Comparison of ENCODE assay signal across 9 cellular contexts in the genomic region with DNA sequence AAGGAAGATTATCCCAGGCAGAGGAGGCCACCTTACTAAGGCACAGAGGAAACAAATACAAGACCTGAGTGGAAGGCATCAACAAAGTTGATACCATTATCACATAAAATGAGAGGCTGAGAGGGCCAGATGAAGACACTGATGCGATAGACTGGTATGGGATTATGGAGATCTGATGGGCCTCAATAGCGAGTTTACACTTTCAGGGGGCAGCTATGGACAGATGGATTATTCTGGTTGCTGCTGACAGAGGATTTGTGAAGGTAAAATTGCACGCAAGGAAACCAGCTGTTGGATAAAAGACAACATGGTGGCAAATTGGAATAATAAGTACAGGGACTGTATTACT.
DNase-seq lines count a peak whose midpoint lies in the region; ATAC-seq, FAIRE-seq and TF ChIP-seq lines count a peak whose summit lies in the region.
"Had no signal": no experiment of that assay in that cellular context is flagged by ENCODE, and none has a peak within 500 bp of the region (broad histone marks: within the 10 kb centered on the region; RNA-seq: fewer than 3 reads in every experiment).

No MANE protein-coding gene starts in this region.

- H2AFZ ChIP-seq in mammary epithelial cell (ENCODE audit: low read depth, low read length) (peak overlapping the region; percentile 26), keratinocyte (ENCODE audit: control insufficient read depth, low read length) (no peak overlapping the region)

- H3K9me1 ChIP-seq in keratinocyte (ENCODE audit: control insufficient read depth, extremely low read depth, insufficient read depth, low read length), result no peaks in the 10 kb centered on the region

- H3K27me3 Mint-ChIP-seq in T-helper 17 cell, result no peaks in the 10 kb centered on the region

- TF ChIP-seq POLR2A in breast epithelium (IDR thresholded peaks at IDR 0.05), result no peak

- H3K4me3 ChIP-seq in mammary epithelial cell (replicated peaks in 1 of 3; ENCODE audit: insufficient read depth in 1 of 3, low read depth in 2 of 3, low read length in 3 of 3) (no peak overlapping the region), breast epithelium (peak overlapping the region in 1 of 3 donors; percentile 46), keratinocyte (ENCODE audit: control insufficient read depth in 2 of 3, extremely low read depth in 1 of 3, insufficient read depth in 2 of 3, low read depth in 1 of 3, low read length in 3 of 3) (no peak overlapping the region), thoracic aorta (peak overlapping the region; percentile 54)
- H3K4me3 ChIP-seq: body of pancreas had no signal

- H3K4me2 ChIP-seq in mammary epithelial cell (ENCODE audit: insufficient read depth, low read depth, low read length), result no peak overlapping the region
- peak overlapping the region; percentile 72 for H3K4me2 ChIP-seq in keratinocyte (ENCODE audit: control insufficient read depth, extremely low read depth, insufficient read depth, low read depth, low read length)

- no peaks in the 10 kb centered on the region for H3K27me3 ChIP-seq in mammary epithelial cell (ENCODE audit: insufficient read depth, low read length)
- H3K27me3 ChIP-seq in breast epithelium, result no peaks in the 10 kb centered on the region
- H3K27me3 ChIP-seq in keratinocyte (ENCODE audit: control insufficient read depth, extremely low read depth, insufficient read depth, low read length), result no peaks in the 10 kb centered on the region
- H3K27me3 ChIP-seq in thoracic aorta (replicated peaks; ENCODE audit: insufficient read depth), result no peaks in the 10 kb centered on the region
- H3K27me3 ChIP-seq: body of pancreas had no signal

- DNase-seq in mammary epithelial cell (no peak), breast epithelium (ENCODE audit: low spot score in 2 of 2) (no peak), T-helper 17 cell (no peak), keratinocyte (ENCODE audit: low read depth, low spot score) (no peak), thoracic aorta (ENCODE audit: low spot score) (no peak), foreskin melanocyte (no peak)

- intact Hi-C loops in mammary epithelial cell (cut with micrococcal nuclease), result loop anchor here (1.0 to 5.0 kb wide), 4 partner anchors 400 to 1125 kb away; no protein-coding TSS in a partner anchor
- intact Hi-C loops in breast epithelium (cut with DNase I; ENCODE audit: low total_unique reads), result no loop called here

- no peak for FAIRE-seq in keratinocyte (lab: Jason Lieb, UNC)

- BruUV-seq in mammary epithelial cell (replicated peaks; lab: Mats Ljungman, UMichigan), result no TSS peak

- no peak overlapping the region for H3K27ac ChIP-seq in mammary epithelial cell (ENCODE audit: insufficient read depth, low read depth, low read length)
- H3K27ac ChIP-seq in breast epithelium, result no peak overlapping the region
- no peak overlapping the region for H3K27ac ChIP-seq in keratinocyte (ENCODE audit: control insufficient read depth, insufficient read depth, low read length)
- H3K27ac ChIP-seq in thoracic aorta, result peak overlapping the region; percentile 60 to 70
- H3K27ac ChIP-seq: body of pancreas had no signal

- H3K4me3 Mint-ChIP-seq in T-helper 17 cell, result peak overlapping the region; percentile 7

- in situ Hi-C loops in mammary epithelial cell (cut with MboI; ENCODE audit: low sequenced_read_pairs in 2 of 2), result no loop called here

- CTCF ChIA-PET in mammary epithelial cell (lab: Charles Lee; ENCODE audit: low non-redundant PET), result interaction anchor here (0.6 to 1.0 kb wide), 4 partner anchors 174 to 1869 kb away, joined by 3 to 9 read pairs (median 6); no protein-coding TSS in a partner anchor

- H3K4me1 ChIP-seq in mammary epithelial cell (ENCODE audit: insufficient read depth, low read length) (no peaks in the 10 kb centered on the region), breast epithelium (no peaks in the 10 kb centered on the region), keratinocyte (ENCODE audit: control insufficient read depth, extremely low read depth, insufficient read depth, low read length) (no peaks in the 10 kb centered on the region), thoracic aorta (ENCODE audit: control insufficient read depth in 1 of 2, low read depth in 2 of 2) (peaks cover 5 to 10% of the 10 kb centered on the region in 2 donors)

- H3K27ac Mint-ChIP-seq in T-helper 17 cell, result peak overlapping the region; percentile 97

- dilution Hi-C loops in mammary epithelial cell (cut with HindIII; ENCODE audit: low sequenced_read_pairs) (no loop called here), keratinocyte (cut with MboI; ENCODE audit: extremely low pct_ligation_motif_present, low sequenced_read_pairs) (no loop called here)

- no peaks in the 10 kb centered on the region for H4K20me1 ChIP-seq in mammary epithelial cell (ENCODE audit: insufficient read depth, low read length)
- no peaks in the 10 kb centered on the region for H4K20me1 ChIP-seq in keratinocyte (ENCODE audit: control insufficient read depth, extremely low read depth, insufficient read depth, low read length)

- TF ChIP-seq CTCF in mammary epithelial cell (conservative IDR thresholded peaks at IDR 0.05 in 1 of 2, IDR thresholded peaks at IDR 0.05 in 1 of 2; ENCODE audit: extremely low read depth in 1 of 2, insufficient read depth in 1 of 2, low read depth in 1 of 2, low read length in 2 of 2) (no peak), breast epithelium (IDR thresholded peaks at IDR 0.05) (no peak), keratinocyte (optimal IDR thresholded peaks at IDR 0.05 in 1 of 3, IDR thresholded peaks at IDR 0.05 in 1 of 3, conservative IDR thresholded peaks at IDR 0.05 in 1 of 3; ENCODE audit: extremely low read depth in 1 of 3, insufficient read depth in 2 of 3, low read length in 3 of 3) (no peak), thoracic aorta (IDR thresholded peaks at IDR 0.05) (no peak)

- H3K9me3 ChIP-seq in mammary epithelial cell (replicated peaks; ENCODE audit: insufficient read depth, low read length) (no peaks in the 10 kb centered on the region), breast epithelium (peaks cover 0 to 9% of the 10 kb centered on the region in 2 donors), T-helper 17 cell (ENCODE audit: control insufficient read depth, low read length, poor library complexity, severe bottlenecking) (peaks cover 5% of the 10 kb centered on the region), keratinocyte (ENCODE audit: control insufficient read depth, low read depth, low read length) (no peaks in the 10 kb centered on the region), thoracic aorta (peaks cover 6% of the 10 kb centered on the region)

- H3K9ac ChIP-seq in mammary epithelial cell (ENCODE audit: insufficient read depth, low read length) (no peak overlapping the region), keratinocyte (ENCODE audit: control insufficient read depth, extremely low read depth, insufficient read depth, low read length) (no peak overlapping the region)

- H3K36me3 Mint-ChIP-seq in T-helper 17 cell (ENCODE audit: low read depth), result no peaks in the 10 kb centered on the region

- H3K79me2 ChIP-seq in mammary epithelial cell (ENCODE audit: insufficient read depth, low read length) (no peaks in the 10 kb centered on the region), keratinocyte (ENCODE audit: control insufficient read depth, insufficient read depth, low read length) (no peaks in the 10 kb centered on the region)

- peaks cover 15% of the 10 kb centered on the region for H3K4me1 Mint-ChIP-seq in T-helper 17 cell

- no peak for ATAC-seq in T-helper 17 cell
- no peak for ATAC-seq in thoracic aorta (ENCODE audit: insufficient number of reproducible peaks, low FRiP score, low read depth)
- no peak for ATAC-seq in GM21423 (IDR thresholded peaks at IDR 0.05; ENCODE audit: unreplicated experiment)
- no peak for ATAC-seq in GM19395 (IDR thresholded peaks at IDR 0.05; ENCODE audit: unreplicated experiment)

- no peaks in the 10 kb centered on the region for H3K36me3 ChIP-seq in mammary epithelial cell (ENCODE audit: insufficient read depth, low read length)
- H3K36me3 ChIP-seq in breast epithelium, result no peaks in the 10 kb centered on the region
- no peaks in the 10 kb centered on the region for H3K36me3 ChIP-seq in keratinocyte (ENCODE audit: control insufficient read depth in 2 of 2, extremely low read depth in 1 of 2, insufficient read depth in 2 of 2, low read length in 2 of 2)
- no peaks in the 10 kb centered on the region for H3K36me3 ChIP-seq in thoracic aorta

- 88% methylated on average over 3 of the region's 3 CpGs for WGBS in mammary epithelial cell (ENCODE audit: low coverage, missing lambda C conversion rate)

Comparison
In these comparisons a context has a peak if more than half of its experiments do, and no peak if none do; other contexts are left out.
1. H3K27ac ChIP-seq: peak in thoracic aorta (2 of 2); none in mammary epithelial cell (single experiment), breast epithelium (0 of 2) and keratinocyte (single experiment).